8 cellular contexts compared by ENCODE assay signal in the genomic region with DNA sequence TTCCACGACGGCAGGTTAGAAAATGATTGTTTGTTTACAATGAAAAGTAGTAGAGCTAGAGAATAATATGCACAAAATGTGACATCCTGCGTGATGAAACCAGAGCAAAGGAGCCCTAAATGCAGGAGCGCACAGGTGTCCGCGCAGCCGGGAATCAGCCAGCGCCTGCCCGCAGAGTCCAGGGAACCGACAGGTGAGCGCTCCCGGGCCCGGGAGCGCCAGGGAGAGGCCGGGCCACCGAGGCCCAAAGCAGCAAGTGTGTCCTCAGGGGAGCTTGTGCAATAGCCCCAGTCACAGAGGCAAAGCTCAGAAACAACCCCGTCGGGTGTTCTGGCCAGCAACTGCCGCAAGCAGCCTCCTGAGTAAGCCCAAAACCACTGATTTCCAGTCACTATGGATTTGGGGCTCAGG. TPM values are rescaled to one million over a fixed set of nuclear protein-coding genes. Genes with fewer than 3 reads are reported as not detected.
DNase-seq lines count a peak whose midpoint lies in the region; ATAC-seq, FAIRE-seq and TF ChIP-seq lines count a peak whose summit lies in the region.

No MANE protein-coding gene starts in this region.

- H3K9me3 ChIP-seq in A549 = no peaks in the 10 kb centered on the region
- H3K9me3 ChIP-seq in HEK293 (ENCODE audit: control insufficient read depth, insufficient read depth, low read depth, low read length) = no peaks in the 10 kb centered on the region
- H3K9me3 ChIP-seq in K562 (replicated peaks; ENCODE audit: control insufficient read depth, insufficient read depth, low read depth, low read length) = no peaks in the 10 kb centered on the region
- no peaks in the 10 kb centered on the region for H3K9me3 ChIP-seq in mesenchymal stem cell (ENCODE audit: control insufficient read depth, low read length)

- H3K18ac ChIP-seq in mesenchymal stem cell (ENCODE audit: low read depth in 1 of 2, low read length in 2 of 2) = peak overlapping the region in 1 of 2 experiments; percentile 8

- DNase-seq in A549 (ENCODE audit: low read depth in 1 of 2, low spot score in 1 of 2) = no peak
- DNase-seq in K562 (ENCODE audit: extremely low read depth in 1 of 4, low spot score in 3 of 4) = no peak
- peak; percentile 39 for DNase-seq in mesenchymal stem cell
- no peak for DNase-seq in T-helper 9 cell
- DNase-seq in NCI-H226 = no peak
- no peak for DNase-seq in kidney glomerular epithelial cell (lab: John Stamatoyannopoulos, UW)

- H3K14ac ChIP-seq in mesenchymal stem cell (ENCODE audit: low read length in 2 of 2) = no peak overlapping the region

- H2BK120ac ChIP-seq in mesenchymal stem cell (ENCODE audit: low read depth, low read length) = no peak overlapping the region

- TF ChIP-seq POLR2A in A549 (IDR thresholded peaks at IDR 0.05; ENCODE audit: low read length) (no peak), K562 (conservative IDR thresholded peaks at IDR 0.05) (no peak)

- H3K4me3 ChIP-seq in A549 = peak overlapping the region; percentile 72
- H3K4me3 ChIP-seq in HEK293 (ENCODE audit: low read depth, low read length) = peak overlapping the region; percentile 80
- H3K4me3 ChIP-seq in K562 = peak overlapping the region; percentile 80
- H3K4me3 ChIP-seq in mesenchymal stem cell (ENCODE audit: insufficient read depth in 1 of 2, low read depth in 1 of 2, low read length in 2 of 2) = peak overlapping the region; percentile 67 to 94

- H3K4ac ChIP-seq in mesenchymal stem cell (ENCODE audit: low read depth in 1 of 2, low read length in 2 of 2) = no peak overlapping the region

- no peak for TF ChIP-seq EP300 in A549 (IDR thresholded peaks at IDR 0.05)
- TF ChIP-seq EP300 in K562 (IDR thresholded peaks at IDR 0.05; ENCODE audit: low read length) = no peak

- H2BK5ac ChIP-seq in mesenchymal stem cell (ENCODE audit: low read depth, low read length, poor library complexity, severe bottlenecking) = no peak overlapping the region

- H3K4me1 ChIP-seq in A549 (peaks cover 12% of the 10 kb centered on the region), HEK293 (ENCODE audit: control insufficient read depth, insufficient read depth, low read length) (peaks cover 3% of the 10 kb centered on the region; the same call in 1 of the 2 replicates), K562 (replicated peaks in 1 of 2; ENCODE audit: control insufficient read depth in 2 of 2, insufficient read depth in 2 of 2, low read length in 2 of 2) (peaks cover 21 to 35% of the 10 kb centered on the region in 2 experiments), mesenchymal stem cell (ENCODE audit: control insufficient read depth, insufficient read depth, low read depth, low read length) (peaks cover 23% of the 10 kb centered on the region)

- H2BK15ac ChIP-seq in mesenchymal stem cell (ENCODE audit: low read depth, poor library complexity, severe bottlenecking) = no peak overlapping the region

- peak overlapping the region; percentile 69 for H2AFZ ChIP-seq in K562 (ENCODE audit: low read depth, low read length)
- no peak overlapping the region for H2AFZ ChIP-seq in mesenchymal stem cell (ENCODE audit: low read depth, low read length)

- H3K9ac ChIP-seq in K562 (ENCODE audit: insufficient read depth in 1 of 2, low read depth in 2 of 2, low read length in 2 of 2) (peak overlapping the region; percentile 93 to 98), mesenchymal stem cell (ENCODE audit: low read length) (peak overlapping the region; percentile 90)

- ATAC-seq in A549 = no peak
- 0 out of 3 replicates have a peak, but pooled peaks have one; percentile 0 for ATAC-seq in K562
- ATAC-seq in GM19351 (IDR thresholded peaks at IDR 0.05; ENCODE audit: unreplicated experiment) = no peak

- no peaks in the 10 kb centered on the region for H4K20me1 ChIP-seq in K562 (replicated peaks; ENCODE audit: control insufficient read depth, insufficient read depth, low read length)

- H4K91ac ChIP-seq in mesenchymal stem cell (ENCODE audit: low read length) = no peak overlapping the region

- peaks cover 5% of the 10 kb centered on the region for H3K9me1 ChIP-seq in K562 (ENCODE audit: control insufficient read depth, insufficient read depth, low read length)

- H4K8ac ChIP-seq in mesenchymal stem cell (ENCODE audit: low read length) = peak overlapping the region; percentile 33

- no peaks in the 10 kb centered on the region for H3K27me3 ChIP-seq in K562 (ENCODE audit: control insufficient read depth in 2 of 2, insufficient read depth in 2 of 2, low read length in 2 of 2)
- no peaks in the 10 kb centered on the region for H3K27me3 ChIP-seq in mesenchymal stem cell (ENCODE audit: control insufficient read depth in 1 of 2, insufficient read depth in 1 of 2, low read length in 2 of 2)

- peak overlapping the region; percentile 89 to 99 for H3K27ac ChIP-seq in A549
- H3K27ac ChIP-seq in HEK293 (ENCODE audit: extremely low read depth, low read depth, low read length) = no peak overlapping the region; the same call in 1 of the 2 replicates
- peak overlapping the region; percentile 74 for H3K27ac ChIP-seq in K562 (ENCODE audit: extremely low read depth, low read depth, low read length)
- H3K27ac ChIP-seq in mesenchymal stem cell (ENCODE audit: low read length, poor library complexity, severe bottlenecking) = no peak overlapping the region

- FAIRE-seq in A549 (lab: Jason Lieb, UNC) (no peak), K562 (lab: Jason Lieb, UNC) (no peak)

- TF ChIP-seq CTCF in A549 (IDR thresholded peaks at IDR 0.05) (no peak), HEK293 (tag by site-specific recombination; IDR thresholded peaks at IDR 0.05) (no peak), K562 (IDR thresholded peaks at IDR 0.05 in 2 of 3, conservative IDR thresholded peaks at IDR 0.05 in 1 of 3; ENCODE audit: insufficient read depth in 2 of 3, low read depth in 1 of 3, low read length in 3 of 3) (no peak)

- intact Hi-C loops in K562 (cut with micrococcal nuclease) = loop anchor here (2.0 kb wide), 1 partner anchor 29 kb away; no protein-coding TSS in a partner anchor

- H2AK5ac ChIP-seq in mesenchymal stem cell (ENCODE audit: low read length, severe bottlenecking) = no peak overlapping the region

- no peak overlapping the region for H2BK12ac ChIP-seq in mesenchymal stem cell (ENCODE audit: low read length in 2 of 2)

- in situ Hi-C loops in K562 (cut with MboI) = no loop called here

- TSS peak; percentile 61 for BruUV-seq in K562 (replicated peaks; lab: Mats Ljungman, UMichigan)

- H3K4me2 ChIP-seq in A549 (peak overlapping the region; percentile 81), K562 (ENCODE audit: insufficient read depth, low read length) (peak overlapping the region; percentile 96), mesenchymal stem cell (ENCODE audit: low read length, poor library complexity, severe bottlenecking) (peak overlapping the region; percentile 64)

- no peak overlapping the region for H3K23ac ChIP-seq in mesenchymal stem cell (ENCODE audit: low read length in 2 of 2)

- H3K36me3 ChIP-seq in HEK293 (ENCODE audit: control insufficient read depth in 2 of 2, insufficient read depth in 1 of 2, low read length in 2 of 2) (peaks cover 0 to 60% of the 10 kb centered on the region in 2 experiments; a peak in 2 of 3 replicates), K562 (ENCODE audit: control insufficient read depth, insufficient read depth, low read length) (peaks cover 30% of the 10 kb centered on the region; the same call in 2 of the 3 replicates), mesenchymal stem cell (ENCODE audit: control insufficient read depth in 1 of 2, insufficient read depth in 2 of 2, low read depth in 1 of 2, low read length in 2 of 2) (peaks cover 39 to 46% of the 10 kb centered on the region in 2 experiments)

- H3K79me2 ChIP-seq in K562 (ENCODE audit: control insufficient read depth, insufficient read depth, low read length) = peaks cover 24% of the 10 kb centered on the region

- H3K79me1 ChIP-seq in mesenchymal stem cell (replicated peaks; ENCODE audit: low read length, poor library complexity, severe bottlenecking) = peaks cover 23% of the 10 kb centered on the region

- TF ChIP-seq RAD21 in A549 (conservative IDR thresholded peaks at IDR 0.05 in 1 of 2, IDR thresholded peaks at IDR 0.05 in 1 of 2) = no peak
- no peak for TF ChIP-seq RAD21 in K562 (CRISPR knock-in tag; conservative IDR thresholded peaks at IDR 0.05 in 1 of 2, IDR thresholded peaks at IDR 0.05 in 1 of 2)

- CTCF ChIA-PET in A549 (lab: Yijun Ruan, JAX) = interaction anchor here (1.0 to 3.4 kb wide), 4 partner anchors 10 to 68 kb away, joined by 3 to 23 read pairs (median 4); a partner anchor contains a TSS
- CTCF ChIA-PET in HEK293 (lab: Yijun Ruan, JAX) = interaction anchor here (0.7 to 5.6 kb wide), 7 partner anchors 9 to 115 kb away, joined by 3 to 52 read pairs (median 4); no protein-coding TSS in a partner anchor
- CTCF ChIA-PET in K562 (lab: Yijun Ruan, JAX; ENCODE audit: low intra/inter-chr PET ratio) = no interaction called here

- POLR2A ChIA-PET in A549 (lab: Yijun Ruan, JAX) = interaction anchor here (0.6 to 4.2 kb wide), 3 partner anchors 9 to 71 kb away, joined by 3 to 19 read pairs (median 3); a partner anchor contains a TSS
- POLR2A ChIA-PET in HEK293 (lab: Yijun Ruan, JAX) = interaction anchor here (0.6 to 5.5 kb wide), 7 partner anchors 10 to 179 kb away, joined by 3 to 47 read pairs (median 6); a partner anchor contains a TSS
- POLR2A ChIA-PET in K562 (lab: Yijun Ruan, JAX) = interaction anchor here (0.6 to 6.8 kb wide), 11 partner anchors 10 to 884 kb away, joined by 3 to 71 read pairs (median 3); a partner anchor contains a TSS

- 57% methylated on average over 16 of the region's 19 CpGs for WGBS in A549 (ENCODE audit: missing lambda C conversion rate)
- WGBS in K562 (ENCODE audit: insufficient coverage, low coverage, missing lambda C conversion rate) = 26% methylated on average over 19 of the region's 19 CpGs
- WGBS in mesenchymal stem cell = 18% methylated on average over 19 of the region's 19 CpGs

RNA-seq across cellular contexts. Expression of a gene that starts 0.8 kb away (rescaled TPM):
- polyA plus RNA-seq in A549 (2011; rRNA removed) = 38.9 and 39.9 TPM in 2 replicates
- 84.8 and 93.4 TPM in 2 replicates for polyA plus RNA-seq in A549 (2012; cell fraction: cytosol; rRNA removed)
- 123 and 128 TPM in 2 replicates for polyA plus RNA-seq in A549 (2012; cell fraction: nucleus; rRNA removed)
- polyA plus RNA-seq in A549 (2017; fragmentation: RNase III; extraction: RNeasy Plus Mini Kit Qiagen cat#74134 plus additional on column Dnase treatment) = 45.6 to 48.1 TPM (median 46.9 TPM) in 3 replicates
- polyA minus RNA-seq in A549 (2011; rRNA and poly(A)+ RNA removed) = 30.3 and 35.6 TPM in 2 replicates
- total RNA-seq in K562 (2011; cell fraction: chromatin; rRNA removed; ENCODE audit: low replicate concordance) = 48.0 and 134 TPM in 2 replicates
- total RNA-seq in K562 (2011; cell fraction: nucleolus; rRNA removed) = 107 and 108 TPM in 2 replicates
- 54.4 and 66.4 TPM in 2 replicates for total RNA-seq in K562 (2011; cell fraction: nucleoplasm; rRNA removed)
- total RNA-seq in K562 (2014; rRNA removed) = 130 and 133 TPM in 2 replicates
- 36.8 and 48.3 TPM in 2 replicates for total RNA-seq in K562 (2014; rRNA removed; fragmentation: Illumina TruSeq; extraction: Trizol)
- total RNA-seq in K562 (2015; rRNA removed; fragmentation: Illumina TruSeq; extraction: Trizol) = 86.2 and 91.3 TPM in 2 replicates
- 108 and 112 TPM in 2 replicates for total RNA-seq in K562 (2021)
- polyA plus RNA-seq in K562 (2011; rRNA removed) = 88.3 and 104 TPM in 2 replicates
- polyA plus RNA-seq in K562 (2011; cell fraction: cytosol; rRNA removed) = 132 and 175 TPM in 2 replicates
- polyA plus RNA-seq in K562 (2011; cell fraction: nucleus; rRNA removed) = 105 and 111 TPM in 2 replicates
- polyA plus RNA-seq in K562 (2012) = 89.3 and 129 TPM in 2 replicates
- polyA plus RNA-seq in K562 (2014; fragmentation: Illumina TruSeq; extraction: Trizol) = 96.6 and 108 TPM in 2 replicates
- polyA plus RNA-seq in K562 (2014; fragmentation: Nextera tagmentation; extraction: Ambion mirVana) = 10 to 100 TPM in 1 of 2 experiments, 1 to 10 TPM in 1; 8.4 to 48.4 TPM
- polyA plus RNA-seq in K562 (2014; rRNA removed) = 125 and 139 TPM in 2 replicates
- polyA minus RNA-seq in K562 (2011; rRNA and poly(A)+ RNA removed) = 33.6 and 40.5 TPM in 2 replicates
- 29.0 and 36.3 TPM in 2 replicates for polyA minus RNA-seq in K562 (2011; cell fraction: cytosol; rRNA and poly(A)+ RNA removed)
- 28.5 and 41.0 TPM in 2 replicates for polyA minus RNA-seq in K562 (2011; cell fraction: nucleus; rRNA and poly(A)+ RNA removed)
- 44.9 TPM for polyA plus RNA-seq in mesenchymal stem cell (2013, experiment 1 of 2)
- polyA plus RNA-seq in mesenchymal stem cell (2013, experiment 2 of 2) = 45.0 TPM

RNA-seq across cellular contexts. Expression of a gene that starts 10.4 kb away (rescaled TPM):
- 17.8 and 26.0 TPM in 2 replicates for polyA plus RNA-seq in A549 (2011; rRNA removed)
- polyA plus RNA-seq in A549 (2012; cell fraction: cytosol; rRNA removed) = 39.3 and 56.7 TPM in 2 replicates
- polyA plus RNA-seq in A549 (2012; cell fraction: nucleus; rRNA removed) = 67.9 and 84.5 TPM in 2 replicates
- polyA plus RNA-seq in A549 (2017; fragmentation: RNase III; extraction: RNeasy Plus Mini Kit Qiagen cat#74134 plus additional on column Dnase treatment) = 43.8 to 49.2 TPM (median 46.7 TPM) in 3 replicates
- polyA minus RNA-seq in A549 (2011; rRNA and poly(A)+ RNA removed) = 17.8 and 25.3 TPM in 2 replicates
- 27.3 and 126 TPM in 2 replicates for total RNA-seq in K562 (2011; cell fraction: chromatin; rRNA removed; ENCODE audit: low replicate concordance)
- total RNA-seq in K562 (2011; cell fraction: nucleolus; rRNA removed) = 89.4 and 103 TPM in 2 replicates
- total RNA-seq in K562 (2011; cell fraction: nucleoplasm; rRNA removed) = 56.7 and 62.0 TPM in 2 replicates
- 126 and 144 TPM in 2 replicates for total RNA-seq in K562 (2014; rRNA removed)
- 17.4 and 25.8 TPM in 2 replicates for total RNA-seq in K562 (2014; rRNA removed; fragmentation: Illumina TruSeq; extraction: Trizol)
- total RNA-seq in K562 (2015; rRNA removed; fragmentation: Illumina TruSeq; extraction: Trizol) = 56.5 and 58.4 TPM in 2 replicates
- total RNA-seq in K562 (2021) = 108 and 109 TPM in 2 replicates
- 60.1 and 72.7 TPM in 2 replicates for polyA plus RNA-seq in K562 (2011; rRNA removed)
- polyA plus RNA-seq in K562 (2011; cell fraction: cytosol; rRNA removed) = 89.6 and 223 TPM in 2 replicates
- polyA plus RNA-seq in K562 (2011; cell fraction: nucleus; rRNA removed) = 141 and 217 TPM in 2 replicates
- polyA plus RNA-seq in K562 (2012) = 97.6 and 103 TPM in 2 replicates
- polyA plus RNA-seq in K562 (2014; fragmentation: Illumina TruSeq; extraction: Trizol) = 90.2 and 141 TPM in 2 replicates
- 1 to 10 TPM; 3.9 to 9.9 TPM for polyA plus RNA-seq in K562 (2014; fragmentation: Nextera tagmentation; extraction: Ambion mirVana)
- 127 and 128 TPM in 2 replicates for polyA plus RNA-seq in K562 (2014; rRNA removed)
- 21.3 and 39.9 TPM in 2 replicates for polyA minus RNA-seq in K562 (2011; rRNA and poly(A)+ RNA removed)
- 64.0 and 69.4 TPM in 2 replicates for polyA minus RNA-seq in K562 (2011; cell fraction: cytosol; rRNA and poly(A)+ RNA removed)
- 25.7 and 26.4 TPM in 2 replicates for polyA minus RNA-seq in K562 (2011; cell fraction: nucleus; rRNA and poly(A)+ RNA removed)
- polyA plus RNA-seq in mesenchymal stem cell (2013, experiment 1 of 2) = 62.5 TPM
- 61.5 TPM for polyA plus RNA-seq in mesenchymal stem cell (2013, experiment 2 of 2)

RNA-seq across cellular contexts. Expression of a gene that starts 23.1 kb away (rescaled TPM):
- polyA plus RNA-seq in A549 (2011; rRNA removed) (34.0 and 41.0 TPM in 2 replicates), A549 (2017; fragmentation: RNase III; extraction: RNeasy Plus Mini Kit Qiagen cat#74134 plus additional on column Dnase treatment) (25.4 to 29.2 TPM (median 26.3 TPM) in 3 replicates), K562 (2011; rRNA removed) (159 and 167 TPM in 2 replicates), K562 (2014; fragmentation: Illumina TruSeq; extraction: Trizol) (133 and 138 TPM in 2 replicates), K562 (2014; fragmentation: Nextera tagmentation; extraction: Ambion mirVana) (10 to 100 TPM; 46.5 to 51.7 TPM), K562 (2014; rRNA removed) (159 and 175 TPM in 2 replicates)
- polyA plus RNA-seq in A549 (2012; cell fraction: cytosol; rRNA removed) = 32.4 and 33.3 TPM in 2 replicates
- 14.6 and 24.5 TPM in 2 replicates for polyA plus RNA-seq in A549 (2012; cell fraction: nucleus; rRNA removed)
- polyA minus RNA-seq in A549 (2011; rRNA and poly(A)+ RNA removed) = 7.8 and 9.3 TPM in 2 replicates
- 96.3 and 113 TPM in 2 replicates for total RNA-seq in K562 (2011; cell fraction: chromatin; rRNA removed; ENCODE audit: low replicate concordance)
- total RNA-seq in K562 (2011; cell fraction: nucleolus; rRNA removed) = 53.2 and 60.7 TPM in 2 replicates
- total RNA-seq in K562 (2011; cell fraction: nucleoplasm; rRNA removed) = 112 and 144 TPM in 2 replicates
- total RNA-seq in K562 (2014; rRNA removed) (149 and 175 TPM in 2 replicates), K562 (2014; rRNA removed; fragmentation: Illumina TruSeq; extraction: Trizol) (172 and 175 TPM in 2 replicates), K562 (2015; rRNA removed; fragmentation: Illumina TruSeq; extraction: Trizol) (144 and 151 TPM in 2 replicates), K562 (2021) (126 and 141 TPM in 2 replicates)
- 81.9 and 157 TPM in 2 replicates for polyA plus RNA-seq in K562 (2011; cell fraction: cytosol; rRNA removed)
- polyA plus RNA-seq in K562 (2011; cell fraction: nucleus; rRNA removed) = 74.8 and 105 TPM in 2 replicates
- 80.0 and 120 TPM in 2 replicates for polyA plus RNA-seq in K562 (2012)
- polyA minus RNA-seq in K562 (2011; rRNA and poly(A)+ RNA removed) = 59.4 and 74.4 TPM in 2 replicates
- polyA minus RNA-seq in K562 (2011; cell fraction: cytosol; rRNA and poly(A)+ RNA removed) = 29.4 and 34.5 TPM in 2 replicates
- 17.0 and 32.8 TPM in 2 replicates for polyA minus RNA-seq in K562 (2011; cell fraction: nucleus; rRNA and poly(A)+ RNA removed)
- 16.0 TPM for polyA plus RNA-seq in mesenchymal stem cell (2013, experiment 1 of 2)
- polyA plus RNA-seq in mesenchymal stem cell (2013, experiment 2 of 2) = 16.3 TPM

RNA-seq across cellular contexts. Expression of a gene that starts 23.9 kb away (rescaled TPM):
- polyA plus RNA-seq in A549 (2011; rRNA removed) = 18.0 and 18.9 TPM in 2 replicates
- 7.9 and 9.7 TPM in 2 replicates for polyA plus RNA-seq in A549 (2012; cell fraction: cytosol; rRNA removed)
- 8.1 and 9.5 TPM in 2 replicates for polyA plus RNA-seq in A549 (2012; cell fraction: nucleus; rRNA removed)
- polyA plus RNA-seq in A549 (2017; fragmentation: RNase III; extraction: RNeasy Plus Mini Kit Qiagen cat#74134 plus additional on column Dnase treatment) = 9.7 to 11.5 TPM (median 10.9 TPM) in 3 replicates
- polyA minus RNA-seq in A549 (2011; rRNA and poly(A)+ RNA removed) = 10.6 and 12.6 TPM in 2 replicates
- 44.6 and 54.9 TPM in 2 replicates for total RNA-seq in K562 (2011; cell fraction: chromatin; rRNA removed; ENCODE audit: low replicate concordance)
- 33.6 and 36.7 TPM in 2 replicates for total RNA-seq in K562 (2011; cell fraction: nucleolus; rRNA removed)
- total RNA-seq in K562 (2011; cell fraction: nucleoplasm; rRNA removed) = 43.8 and 70.2 TPM in 2 replicates
- 24.2 TPM in 2 replicates for total RNA-seq in K562 (2014; rRNA removed)
- 14.7 and 18.8 TPM in 2 replicates for total RNA-seq in K562 (2014; rRNA removed; fragmentation: Illumina TruSeq; extraction: Trizol)
- 15.5 and 18.0 TPM in 2 replicates for total RNA-seq in K562 (2015; rRNA removed; fragmentation: Illumina TruSeq; extraction: Trizol)
- 19.5 and 20.3 TPM in 2 replicates for total RNA-seq in K562 (2021)
- 37.8 and 43.1 TPM in 2 replicates for polyA plus RNA-seq in K562 (2011; rRNA removed)
- 29.4 and 39.5 TPM in 2 replicates for polyA plus RNA-seq in K562 (2011; cell fraction: cytosol; rRNA removed)
- polyA plus RNA-seq in K562 (2011; cell fraction: nucleus; rRNA removed) = 22.1 and 29.0 TPM in 2 replicates
- 21.8 and 49.2 TPM in 2 replicates for polyA plus RNA-seq in K562 (2012)
- polyA plus RNA-seq in K562 (2014; fragmentation: Illumina TruSeq; extraction: Trizol) = 22.6 and 23.9 TPM in 2 replicates
- polyA plus RNA-seq in K562 (2014; fragmentation: Nextera tagmentation; extraction: Ambion mirVana) = 10 to 100 TPM; 73.0 to 82.2 TPM
- 23.2 and 24.6 TPM in 2 replicates for polyA plus RNA-seq in K562 (2014; rRNA removed)
- polyA minus RNA-seq in K562 (2011; rRNA and poly(A)+ RNA removed) = 26.6 and 26.7 TPM in 2 replicates
- 9.7 and 10.6 TPM in 2 replicates for polyA minus RNA-seq in K562 (2011; cell fraction: cytosol; rRNA and poly(A)+ RNA removed)
- 8.5 and 13.7 TPM in 2 replicates for polyA minus RNA-seq in K562 (2011; cell fraction: nucleus; rRNA and poly(A)+ RNA removed)
- 24.4 TPM for polyA plus RNA-seq in mesenchymal stem cell (2013, experiment 1 of 2)
- polyA plus RNA-seq in mesenchymal stem cell (2013, experiment 2 of 2) = 23.7 TPM

RNA-seq across cellular contexts. Expression of a gene that starts 58.1 kb away (rescaled TPM):
- polyA plus RNA-seq in A549 (2011; rRNA removed) = 16.0 and 18.4 TPM in 2 replicates
- 6.9 and 7.3 TPM in 2 replicates for polyA plus RNA-seq in A549 (2012; cell fraction: cytosol; rRNA removed)
- polyA plus RNA-seq in A549 (2012; cell fraction: nucleus; rRNA removed) = 6.4 and 8.1 TPM in 2 replicates
- 16.3 to 18.4 TPM (median 16.4 TPM) in 3 replicates for polyA plus RNA-seq in A549 (2017; fragmentation: RNase III; extraction: RNeasy Plus Mini Kit Qiagen cat#74134 plus additional on column Dnase treatment)
- 12.6 and 13.9 TPM in 2 replicates for polyA minus RNA-seq in A549 (2011; rRNA and poly(A)+ RNA removed)
- 40.0 and 60.8 TPM in 2 replicates for total RNA-seq in K562 (2011; cell fraction: chromatin; rRNA removed; ENCODE audit: low replicate concordance)
- total RNA-seq in K562 (2011; cell fraction: nucleolus; rRNA removed) = 22.4 and 23.7 TPM in 2 replicates
- total RNA-seq in K562 (2011; cell fraction: nucleoplasm; rRNA removed) = 31.1 and 33.1 TPM in 2 replicates
- 61.3 and 70.8 TPM in 2 replicates for total RNA-seq in K562 (2014; rRNA removed)
- 74.1 and 75.8 TPM in 2 replicates for total RNA-seq in K562 (2014; rRNA removed; fragmentation: Illumina TruSeq; extraction: Trizol)
- total RNA-seq in K562 (2015; rRNA removed; fragmentation: Illumina TruSeq; extraction: Trizol) = 77.6 and 80.0 TPM in 2 replicates
- total RNA-seq in K562 (2021) = 66.6 and 70.8 TPM in 2 replicates
- polyA plus RNA-seq in K562 (2011; rRNA removed) = 29.7 and 33.3 TPM in 2 replicates
- polyA plus RNA-seq in K562 (2011; cell fraction: cytosol; rRNA removed) = 13.9 and 14.8 TPM in 2 replicates
- polyA plus RNA-seq in K562 (2011; cell fraction: nucleus; rRNA removed) = 24.7 and 25.8 TPM in 2 replicates
- 28.7 and 53.0 TPM in 2 replicates for polyA plus RNA-seq in K562 (2012)
- polyA plus RNA-seq in K562 (2014; fragmentation: Illumina TruSeq; extraction: Trizol) = 80.6 and 98.6 TPM in 2 replicates
- polyA plus RNA-seq in K562 (2014; fragmentation: Nextera tagmentation; extraction: Ambion mirVana) = 10 to 100 TPM; 31.9 to 53.6 TPM
- 44.4 and 48.7 TPM in 2 replicates for polyA plus RNA-seq in K562 (2014; rRNA removed)
- polyA minus RNA-seq in K562 (2011; rRNA and poly(A)+ RNA removed) = 35.1 and 35.7 TPM in 2 replicates
- 25.7 and 34.4 TPM in 2 replicates for polyA minus RNA-seq in K562 (2011; cell fraction: cytosol; rRNA and poly(A)+ RNA removed)
- 10.5 and 19.7 TPM in 2 replicates for polyA minus RNA-seq in K562 (2011; cell fraction: nucleus; rRNA and poly(A)+ RNA removed)
- 29.3 TPM for polyA plus RNA-seq in mesenchymal stem cell (2013, experiment 1 of 2)
- 28.1 TPM for polyA plus RNA-seq in mesenchymal stem cell (2013, experiment 2 of 2)

Comparison
In these comparisons a context has a peak if more than half of its experiments do, and no peak if none do; other contexts are left out.
1. H3K27ac ChIP-seq: peak in A549 (2 of 2) and K562 (single experiment); none in HEK293 (single experiment) and mesenchymal stem cell (single experiment).
2. Peak in every context shown above with its lines, with median percentiles within 50 percentile points of each other: H3K4me2 ChIP-seq and H3K4me3 ChIP-seq.